Comparison of ENCODE assay signal across 9 cellular contexts in genomic region chr20:8399963-8400362, GRCh38.
DNase-seq lines count a peak whose midpoint lies in the region; ATAC-seq and TF ChIP-seq lines count a peak whose summit lies in the region.
"Had no signal": no experiment of that assay in that cellular context is flagged by ENCODE, and none has a peak within 500 bp of the region (broad histone marks: within the 10 kb centered on the region; RNA-seq: fewer than 3 reads in every experiment).

No MANE protein-coding gene starts in this region.

- intact Hi-C loops in lower leg skin (cut with DNase I; ENCODE audit: low total_unique reads) = no loop called here

- peak overlapping the region; percentile 65 for H3K4me2 ChIP-seq in Loucy (ENCODE audit: low read depth, low read length, poor library complexity, severe bottlenecking)

- no peaks in the 10 kb centered on the region for H3K79me2 ChIP-seq in Loucy (ENCODE audit: insufficient read depth, low read length)

- peaks cover 27% of the 10 kb centered on the region for H3K4me1 ChIP-seq in Loucy (ENCODE audit: insufficient read depth, low read length, poor library complexity, severe bottlenecking)

- no peaks in the 10 kb centered on the region for H3K9me3 Mint-ChIP-seq in naive B cell

- no peak overlapping the region for H3K9ac ChIP-seq in Loucy (ENCODE audit: low read depth, low read length, poor library complexity, severe bottlenecking)

- H3K36me3 Mint-ChIP-seq in naive B cell = no peaks in the 10 kb centered on the region

- ATAC-seq in GM18870 (IDR thresholded peaks at IDR 0.05; ENCODE audit: unreplicated experiment) (peak; percentile 100), HG02610 (IDR thresholded peaks at IDR 0.05; ENCODE audit: unreplicated experiment) (peak; percentile 98), naive B cell (ENCODE audit: low read depth in 2 of 2) (peak; percentile 99)

- no peak for TF ChIP-seq POLR2A in lower leg skin (IDR thresholded peaks at IDR 0.05)

- no peak for TF ChIP-seq CTCF in Loucy (conservative IDR thresholded peaks at IDR 0.05; ENCODE audit: low read length)
- TF ChIP-seq CTCF in lower leg skin (IDR thresholded peaks at IDR 0.05) = no peak

- no peaks in the 10 kb centered on the region for H3F3A ChIP-seq in Loucy (ENCODE audit: low read depth)

- H2AFZ ChIP-seq in Loucy (ENCODE audit: low read length) = no peak overlapping the region

- H3K9me3 ChIP-seq in Loucy (ENCODE audit: insufficient read depth, low read depth, low read length) = no peaks in the 10 kb centered on the region
- H3K9me3 ChIP-seq: upper lobe of left lung had no signal

- peaks cover 6 to 13% (median 7%) of the 10 kb centered on the region in 3 donors for H3K4me1 Mint-ChIP-seq in naive B cell

- peak; percentile 57 for DNase-seq in naive B cell
- DNase-seq in T1000 (lab: John Stamatoyannopoulos, UW) = no peak
- no peak for DNase-seq in stimulated activated naive CD4-positive, alpha-beta T cell treated with Interleukin-2 at 50 U/mL for 16 hours (lab: John Stamatoyannopoulos, UW)
- DNase-seq in activated CD4-positive, CD25-positive, alpha-beta regulatory T cell treated with anti-CD3 and anti-CD28 coated beads, Interleukin-2, amount 50 U/mL, for 72 hours = no peak
- DNase-seq in lower leg skin (ENCODE audit: low spot score in 2 of 2) = no peak
- DNase-seq: upper lobe of left lung had no signal

- peak overlapping the region in 2 of 8 donors; percentile 5 to 21 for H3K4me3 Mint-ChIP-seq in naive B cell

- H3K9me2 ChIP-seq in Loucy (replicated peaks; ENCODE audit: low read depth, low read length) = no peaks in the 10 kb centered on the region

- no peaks in the 10 kb centered on the region for H3K27me3 ChIP-seq in Loucy (ENCODE audit: insufficient read depth, low read length, poor library complexity, severe bottlenecking)
- H3K27me3 ChIP-seq: upper lobe of left lung had no signal

- H3K27ac Mint-ChIP-seq in naive B cell = peak overlapping the region in 1 of 6 donors; percentile 4

- no peaks in the 10 kb centered on the region for H3K27me3 Mint-ChIP-seq in naive B cell

- H4K20me1 ChIP-seq in Loucy (ENCODE audit: insufficient read depth, low read length, poor library complexity, severe bottlenecking) = peaks cover 2% of the 10 kb centered on the region

- H3K36me3 ChIP-seq in Loucy (ENCODE audit: insufficient read depth, low read length) = no peaks in the 10 kb centered on the region
- H3K36me3 ChIP-seq: upper lobe of left lung had no signal

- peak overlapping the region; percentile 25 for H3K4me3 ChIP-seq in Loucy (ENCODE audit: low read length, poor library complexity, severe bottlenecking)
- no peak overlapping the region for H3K4me3 ChIP-seq in lower leg skin (ENCODE audit: low read depth, poor library complexity, severe bottlenecking)
- H3K4me3 ChIP-seq: upper lobe of left lung had no signal
